ENCODE assay signal across 24 cellular contexts in genomic region chr5:135037519-135038201, GRCh38. TPM values are rescaled to one million over a fixed set of nuclear protein-coding genes. Genes with fewer than 3 reads are reported as not detected.
DNase-seq lines count a peak whose midpoint lies in the region; ATAC-seq and TF ChIP-seq lines count a peak whose summit lies in the region.
"Had no signal": no experiment of that assay in that cellular context is flagged by ENCODE, and none has a peak within 500 bp of the region (broad histone marks: within the 10 kb centered on the region; RNA-seq: fewer than 3 reads in every experiment).

No MANE protein-coding gene starts in this region.

- no peak for DNase-seq in activated T-helper 1 cell treated with anti-CD3 and anti-CD28 coated beads, Interleukin-12 subunit alpha, Interleukin-12 subunit beta, Interleukin-2, Interleukin-4 antibody, amounts not matched to agents 30 ng/mL and 10 ng/mL and 1 ng/mL, durations not matched to agents 14 hours and 24 hours and 36 hours (ENCODE audit: low spot score)
- DNase-seq in osteoblast (ENCODE audit: insufficient read length, low spot score, missing footprints) (peak; percentile 77), middle frontal gyrus (ENCODE audit: extremely low spot score, low spot score) (no peak), cortex of kidney (lab: John Stamatoyannopoulos, UW) (no peak), NOMO-1 treated with DMSO at 0.1 percent for 48 hours (lab: John Stamatoyannopoulos, UW; ENCODE audit: unreplicated experiment) (no peak)
- DNase-seq: activated CD4-positive, alpha-beta memory T cell treated with anti-CD3 and anti-CD28 coated beads, Interleukin-2, amount 10 ng/mL, durations not matched to agents 7 days and 5 days; activated CD8-positive, alpha-beta memory T cell treated with anti-CD3 and anti-CD28 coated beads, Interleukin-2, amount 50 U/mL, for 4 hours; activated naive CD4-positive, alpha-beta T cell treated with Interleukin-2 at 50 U/mL for 16 hours; central memory CD4-positive, alpha-beta T cell; COR-L47; DMS79 treated with DMSO at 0.1 percent for 48 hours; NCI-H1092 treated with DMSO at 0.1 percent for 48 hours; NCI-H187; SHP77 treated with DMSO at 0.1 percent for 48 hours; spleen; stimulated activated CD4-positive, alpha-beta T cell treated with anti-CD3 and anti-CD28 coated beads, Interleukin-2, amount 100 ng/mL, for 24 hours; stimulated activated naive CD8-positive, alpha-beta T cell treated with anti-CD3 and anti-CD28 coated beads, Interleukin-15, amount 100 ng/mL, for 72 hours had no signal

- H3K27ac ChIP-seq in osteoblast (ENCODE audit: low read depth, low read length): no peak overlapping the region
- H3K27ac ChIP-seq: spleen had no signal

- no peak overlapping the region for H3K4me3 Mint-ChIP-seq in activated T-helper 1 cell treated with anti-CD3 and anti-CD28 coated beads, Interleukin-12 subunit alpha, Interleukin-12 subunit beta, Interleukin-2, Interleukin-4 antibody, amounts not matched to agents 30 ng/mL and 10 ng/mL and 1 ng/mL, durations not matched to agents 14 hours and 24 hours and 36 hours
- H3K4me3 Mint-ChIP-seq in stimulated activated memory B cell treated with anti-CD40 and anti-IgM and Interleukin-4, amounts not matched to agents 10 μg/mL and 1 μg/mL and 100 μg/mL, for 72 hours: no peak overlapping the region
- H3K4me3 Mint-ChIP-seq: activated CD4-positive, alpha-beta memory T cell treated with anti-CD3 and anti-CD28 coated beads, Interleukin-2, amount 10 ng/mL, durations not matched to agents 7 days and 5 days; neural crest cell had no signal

- no peaks in the 10 kb centered on the region for H4K20me1 ChIP-seq in osteoblast (ENCODE audit: insufficient read depth, low read length)

- intact Hi-C loops in activated T-helper 1 cell treated with anti-CD3 and anti-CD28 coated beads, Interleukin-12 subunit alpha, Interleukin-12 subunit beta, Interleukin-2, Interleukin-4 antibody, amounts not matched to agents 30 ng/mL and 10 ng/mL and 1 ng/mL, durations not matched to agents 14 hours and 24 hours and 36 hours (cut with micrococcal nuclease): loop anchor here (1.0 kb wide), 1 partner anchor 8 kb away; no protein-coding TSS in a partner anchor

- TF ChIP-seq CTCF in osteoblast (IDR thresholded peaks at IDR 0.05; ENCODE audit: extremely low read depth, low read depth, low read length): no peak

- peaks cover 9% of the 10 kb centered on the region for H3K79me2 ChIP-seq in osteoblast (ENCODE audit: insufficient read depth, low read length)

- H3K9me3 ChIP-seq in iPS-15b (ENCODE audit: control insufficient read depth, insufficient read depth, low read length) (no peaks in the 10 kb centered on the region), osteoblast (ENCODE audit: low read depth, low read length) (no peaks in the 10 kb centered on the region)
- H3K9me3 ChIP-seq: gastroesophageal sphincter, spleen had no signal

- no peak for ATAC-seq in stimulated activated memory B cell treated with anti-CD40 and anti-IgM and Interleukin-4, amounts not matched to agents 10 μg/mL and 1 μg/mL and 100 μg/mL, for 72 hours
- ATAC-seq: gastroesophageal sphincter; right cardiac atrium; stimulated activated naive CD8-positive, alpha-beta T cell treated with anti-CD3 and anti-CD28 coated beads, Interleukin-15, amount 100 ng/mL, for 72 hours had no signal

- H3K4me1 ChIP-seq in iPS-15b (ENCODE audit: control insufficient read depth, insufficient read depth, low read length): no peaks in the 10 kb centered on the region
- peaks cover 6% of the 10 kb centered on the region for H3K4me1 ChIP-seq in osteoblast (ENCODE audit: insufficient read depth, low read length)

- H3K36me3 ChIP-seq in iPS-15b (ENCODE audit: control insufficient read depth, insufficient read depth, low read length): no peaks in the 10 kb centered on the region
- no peaks in the 10 kb centered on the region for H3K36me3 ChIP-seq in osteoblast (ENCODE audit: insufficient read depth, low read length)
- H3K36me3 ChIP-seq: gastroesophageal sphincter, spleen had no signal

- peaks cover 18% of the 10 kb centered on the region for H3K4me1 Mint-ChIP-seq in activated T-helper 1 cell treated with anti-CD3 and anti-CD28 coated beads, Interleukin-12 subunit alpha, Interleukin-12 subunit beta, Interleukin-2, Interleukin-4 antibody, amounts not matched to agents 30 ng/mL and 10 ng/mL and 1 ng/mL, durations not matched to agents 14 hours and 24 hours and 36 hours (ENCODE audit: low read depth)
- H3K4me1 Mint-ChIP-seq in stimulated activated memory B cell treated with anti-CD40 and anti-IgM and Interleukin-4, amounts not matched to agents 10 μg/mL and 1 μg/mL and 100 μg/mL, for 72 hours: peaks cover 35% of the 10 kb centered on the region

- no peak overlapping the region for H3K9ac ChIP-seq in iPS-15b (ENCODE audit: low read depth, low read length)

- peaks cover 5% of the 10 kb centered on the region for H3K36me3 Mint-ChIP-seq in activated T-helper 1 cell treated with anti-CD3 and anti-CD28 coated beads, Interleukin-12 subunit alpha, Interleukin-12 subunit beta, Interleukin-2, Interleukin-4 antibody, amounts not matched to agents 30 ng/mL and 10 ng/mL and 1 ng/mL, durations not matched to agents 14 hours and 24 hours and 36 hours (ENCODE audit: low read depth)
- no peaks in the 10 kb centered on the region for H3K36me3 Mint-ChIP-seq in stimulated activated memory B cell treated with anti-CD40 and anti-IgM and Interleukin-4, amounts not matched to agents 10 μg/mL and 1 μg/mL and 100 μg/mL, for 72 hours

- peak overlapping the region; percentile 16 for H3K27ac Mint-ChIP-seq in activated T-helper 1 cell treated with anti-CD3 and anti-CD28 coated beads, Interleukin-12 subunit alpha, Interleukin-12 subunit beta, Interleukin-2, Interleukin-4 antibody, amounts not matched to agents 30 ng/mL and 10 ng/mL and 1 ng/mL, durations not matched to agents 14 hours and 24 hours and 36 hours
- H3K27ac Mint-ChIP-seq in stimulated activated memory B cell treated with anti-CD40 and anti-IgM and Interleukin-4, amounts not matched to agents 10 μg/mL and 1 μg/mL and 100 μg/mL, for 72 hours: no peak overlapping the region
- H3K27ac Mint-ChIP-seq: activated CD4-positive, alpha-beta memory T cell treated with anti-CD3 and anti-CD28 coated beads, Interleukin-2, amount 10 ng/mL, durations not matched to agents 7 days and 5 days; stimulated activated naive CD8-positive, alpha-beta T cell treated with anti-CD3 and anti-CD28 coated beads, Interleukin-15, amount 100 ng/mL, for 72 hours had no signal

- H3K27me3 ChIP-seq in iPS-15b (ENCODE audit: control insufficient read depth, insufficient read depth, low read length) (peaks cover 95% of the 10 kb centered on the region), osteoblast (ENCODE audit: insufficient read depth, low read length) (peaks cover 46% of the 10 kb centered on the region)

- H3K9me3 Mint-ChIP-seq in activated T-helper 1 cell treated with anti-CD3 and anti-CD28 coated beads, Interleukin-12 subunit alpha, Interleukin-12 subunit beta, Interleukin-2, Interleukin-4 antibody, amounts not matched to agents 30 ng/mL and 10 ng/mL and 1 ng/mL, durations not matched to agents 14 hours and 24 hours and 36 hours: no peaks in the 10 kb centered on the region
- H3K9me3 Mint-ChIP-seq in stimulated activated memory B cell treated with anti-CD40 and anti-IgM and Interleukin-4, amounts not matched to agents 10 μg/mL and 1 μg/mL and 100 μg/mL, for 72 hours: no peaks in the 10 kb centered on the region
- H3K9me3 Mint-ChIP-seq: activated CD4-positive, alpha-beta memory T cell treated with anti-CD3 and anti-CD28 coated beads, Interleukin-2, amount 10 ng/mL, durations not matched to agents 7 days and 5 days; neural crest cell; stimulated activated naive CD8-positive, alpha-beta T cell treated with anti-CD3 and anti-CD28 coated beads, Interleukin-15, amount 100 ng/mL, for 72 hours had no signal

- H2AFZ ChIP-seq in osteoblast (ENCODE audit: low read length): no peak overlapping the region

- peak overlapping the region; percentile 12 for H3K4me3 ChIP-seq in iPS-15b (ENCODE audit: low read depth, low read length)
- no peak overlapping the region for H3K4me3 ChIP-seq in osteoblast (ENCODE audit: insufficient read depth, low read length)
- H3K4me3 ChIP-seq: lung, spleen had no signal

- H3K27me3 Mint-ChIP-seq in activated T-helper 1 cell treated with anti-CD3 and anti-CD28 coated beads, Interleukin-12 subunit alpha, Interleukin-12 subunit beta, Interleukin-2, Interleukin-4 antibody, amounts not matched to agents 30 ng/mL and 10 ng/mL and 1 ng/mL, durations not matched to agents 14 hours and 24 hours and 36 hours (ENCODE audit: insufficient read depth): peaks cover 75% of the 10 kb centered on the region
- peaks cover 87% of the 10 kb centered on the region for H3K27me3 Mint-ChIP-seq in stimulated activated memory B cell treated with anti-CD40 and anti-IgM and Interleukin-4, amounts not matched to agents 10 μg/mL and 1 μg/mL and 100 μg/mL, for 72 hours

- no peak overlapping the region for H3K4me2 ChIP-seq in osteoblast (ENCODE audit: insufficient read depth, low read length)

RNA-seq across cellular contexts. Expression of gene PITX1, which starts 3.6 kb away (rescaled TPM):
- total RNA-seq in activated T-helper 1 cell treated with anti-CD3 and anti-CD28 coated beads, Interleukin-12 subunit alpha, Interleukin-12 subunit beta, Interleukin-2, Interleukin-4 antibody, amounts not matched to agents 30 ng/mL and 10 ng/mL and 1 ng/mL, durations not matched to agents 14 hours and 24 hours and 36 hours: 0.71 and 1.1 TPM in 2 replicates
- total RNA-seq in osteoblast: 8.3 and 9.8 TPM in 2 replicates
- total RNA-seq: dermis microvascular lymphatic vessel endothelial cell, neural crest cell had no signal
